22 cellular contexts compared by ENCODE assay signal in the genomic region with DNA sequence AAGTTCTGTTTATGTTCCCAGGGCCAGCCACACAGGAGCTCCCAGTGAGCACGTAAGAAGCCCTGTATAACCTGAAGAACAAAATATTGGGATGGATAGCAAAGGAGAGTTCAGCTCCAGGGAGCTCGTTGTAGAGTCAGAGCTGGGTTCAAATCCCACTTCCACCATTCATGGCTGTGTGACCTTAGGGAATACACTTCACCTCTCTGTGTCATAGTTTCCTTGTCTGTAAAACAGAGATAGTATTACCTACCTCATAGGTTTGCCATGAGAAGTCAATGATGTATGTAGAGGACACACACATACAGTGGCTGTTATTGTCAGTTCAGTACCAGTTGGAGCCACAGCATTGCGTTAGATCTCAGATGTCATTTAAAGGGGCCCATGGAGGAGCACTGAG.
"Had no signal": no experiment of that assay in that cellular context is flagged by ENCODE, and none has a peak within 500 bp of the region (broad histone marks: within the 10 kb centered on the region; RNA-seq: fewer than 3 reads in every experiment).

No MANE protein-coding gene starts in this region.

- H3K9me3 ChIP-seq: adrenal gland, breast epithelium, Peyer's patch, SJCRH30 had no signal

- DNase-seq: activated CD4-positive, alpha-beta memory T cell treated with anti-CD3 and anti-CD28 coated beads for 36 hours; activated CD4-positive, alpha-beta T cell treated with anti-CD3 and anti-CD28 coated beads, Interleukin-2, amount 10 ng/mL, durations not matched to agents 24 days and 14 days; activated CD4-positive, CD25-positive, alpha-beta regulatory T cell treated with anti-CD3 and anti-CD28 coated beads, Interleukin-2, amount 50 U/mL, for 72 hours; activated CD8-positive, alpha-beta memory T cell treated with anti-CD3 and anti-CD28 coated beads for 24 hours; activated naive CD4-positive, alpha-beta T cell; activated T-cell treated with anti-CD3 and anti-CD28 coated beads for 4 hours; adrenal gland; anterior cingulate cortex; central memory CD4-positive, alpha-beta T cell; Karpas-422; MM.1S; NCI-H1105; NCI-H1436; NCI-H1694 treated with DMSO at 0.1 percent for 48 hours; NCI-H2029 treated with DMSO at 0.1 percent for 48 hours; NCI-H510A treated with DMSO at 0.1 percent for 48 hours; Right ventricle myocardium superior; SW 1271 had no signal

- ATAC-seq: WTC11 had no signal

- H3K27ac ChIP-seq: adrenal gland, breast epithelium, Peyer's patch, SJCRH30 had no signal

- H3K4me3 ChIP-seq: adrenal gland, breast epithelium, Peyer's patch, SJCRH30 had no signal

- H3K27me3 ChIP-seq: adrenal gland, breast epithelium, Peyer's patch, SJCRH30 had no signal

- H3K36me3 ChIP-seq: breast epithelium had no signal

- H3K4me1 ChIP-seq: adrenal gland, breast epithelium, Peyer's patch had no signal
